Comparison of ENCODE assay signal across 1 cellular context in genomic region chr17:7239091-7240027, GRCh38.
TF ChIP-seq lines count a peak whose summit lies in the region.

PHF23 (minus strand) TSS chr17:7239457; CDS start chr17:7239279, 178 bp downstream.

TF ChIP-seq in HepG2, 621 proteins besides CTCF, POLR2A, EP300 and RAD21 (continued from another document and continues in another):
- TF ChIP-seq AHDC1 (CRISPR knock-in tag; IDR thresholded peaks at IDR 0.05; ENCODE audit: borderline replicate concordance): no peak
- TF ChIP-seq KAT2B (IDR thresholded peaks at IDR 0.05; ENCODE audit: borderline replicate concordance, low read depth, low read length): no peak
- no peak for TF ChIP-seq ZNF790 (CRISPR knock-in tag; IDR thresholded peaks at IDR 0.05; ENCODE audit: borderline replicate concordance)
- no peak for TF ChIP-seq ZNF562 (CRISPR knock-in tag; IDR thresholded peaks at IDR 0.05; ENCODE audit: borderline replicate concordance)
- TF ChIP-seq HNF4A (CRISPR knock-in tag; IDR thresholded peaks at IDR 0.05): no peak
- no peak for TF ChIP-seq ZNF530 (CRISPR knock-in tag; IDR thresholded peaks at IDR 0.05; ENCODE audit: low read depth)
- TF ChIP-seq ZNF891 (CRISPR knock-in tag; IDR thresholded peaks at IDR 0.05): peak; percentile 90; the same call in 1 of the 2 replicates
- TF ChIP-seq TFDP1 (CRISPR knock-in tag; IDR thresholded peaks at IDR 0.05; ENCODE audit: borderline replicate concordance): no peak
- no peak for TF ChIP-seq SNRNP70 (IDR thresholded peaks at IDR 0.05; ENCODE audit: low read depth, low read length)
- no peak for TF ChIP-seq ZNF512 (CRISPR knock-in tag; IDR thresholded peaks at IDR 0.05)
- peak; percentile 28; the same call in 1 of the 2 replicates for TF ChIP-seq CREB1 (IDR thresholded peaks at IDR 0.05)
- TF ChIP-seq CREB1 (CRISPR knock-in tag; IDR thresholded peaks at IDR 0.05): peak; percentile 92
- TF ChIP-seq ZNF207 (IDR thresholded peaks at IDR 0.05; ENCODE audit: borderline replicate concordance): no peak
- TF ChIP-seq ZMAT3 (CRISPR knock-in tag; conservative IDR thresholded peaks at IDR 0.05): no peak
- peak; percentile 90 for TF ChIP-seq RBFOX2 (IDR thresholded peaks at IDR 0.05; ENCODE audit: low read depth, low read length)
- peak; percentile 14; the same call in 1 of the 2 replicates for TF ChIP-seq ZFP90 (CRISPR knock-in tag; IDR thresholded peaks at IDR 0.05; ENCODE audit: borderline replicate concordance)
- no peak for TF ChIP-seq FOXA1 (IDR thresholded peaks at IDR 0.05)
- TF ChIP-seq FOXA1 (CRISPR knock-in tag; IDR thresholded peaks at IDR 0.05): no peak
- TF ChIP-seq ZNF83 (CRISPR knock-in tag; IDR thresholded peaks at IDR 0.05; ENCODE audit: borderline replicate concordance): no peak
- no peak for TF ChIP-seq ZBTB46 (CRISPR knock-in tag; IDR thresholded peaks at IDR 0.05; ENCODE audit: borderline replicate concordance)
- TF ChIP-seq TFE3 (CRISPR knock-in tag; IDR thresholded peaks at IDR 0.05): no peak
- 0 out of 2 replicates have a peak, but pooled peaks have one; percentile 44 for TF ChIP-seq SSRP1 (CRISPR knock-in tag; IDR thresholded peaks at IDR 0.05)
- TF ChIP-seq PITX1 (CRISPR knock-in tag; IDR thresholded peaks at IDR 0.05): peak; percentile 94
- TF ChIP-seq ZNF496 (CRISPR knock-in tag; IDR thresholded peaks at IDR 0.05; ENCODE audit: insufficient replicate concordance): no peak
- no peak for TF ChIP-seq HMG20A (CRISPR knock-in tag; IDR thresholded peaks at IDR 0.05; ENCODE audit: borderline replicate concordance)
- TF ChIP-seq CSRNP1 (CRISPR knock-in tag; IDR thresholded peaks at IDR 0.05): peak; percentile 67; the same call in 1 of the 2 replicates
- TF ChIP-seq REXO4 (CRISPR knock-in tag; IDR thresholded peaks at IDR 0.05; ENCODE audit: borderline replicate concordance): no peak
- TF ChIP-seq GATAD1 (CRISPR knock-in tag; IDR thresholded peaks at IDR 0.05): peak; percentile 80
- no peak for TF ChIP-seq FOXP4 (CRISPR knock-in tag; IDR thresholded peaks at IDR 0.05)
- TF ChIP-seq IRF2 (CRISPR knock-in tag; IDR thresholded peaks at IDR 0.05): peak; percentile 65; the same call in 1 of the 2 replicates
- peak; percentile 50; the same call in 1 of the 2 replicates for TF ChIP-seq NFYC (CRISPR knock-in tag; IDR thresholded peaks at IDR 0.05)
- no peak for TF ChIP-seq TOPORS (CRISPR knock-in tag; IDR thresholded peaks at IDR 0.05)
- TF ChIP-seq TCF12 (IDR thresholded peaks at IDR 0.05): no peak
- no peak for TF ChIP-seq TCF12 (CRISPR knock-in tag; IDR thresholded peaks at IDR 0.05)
- TF ChIP-seq PAF1 (CRISPR knock-in tag; IDR thresholded peaks at IDR 0.05): no peak
- no peak for TF ChIP-seq ZNF354B (CRISPR knock-in tag; IDR thresholded peaks at IDR 0.05)
- no peak for TF ChIP-seq DPF2 (CRISPR knock-in tag; IDR thresholded peaks at IDR 0.05; ENCODE audit: borderline replicate concordance, low read depth)
- TF ChIP-seq ZNF747 (CRISPR knock-in tag; IDR thresholded peaks at IDR 0.05; ENCODE audit: borderline replicate concordance): peak; percentile 59; the same call in 1 of the 2 replicates
- TF ChIP-seq RNF2 (conservative IDR thresholded peaks at IDR 0.05; ENCODE audit: low read depth): no peak
- TF ChIP-seq ZNF143 (CRISPR knock-in tag; IDR thresholded peaks at IDR 0.05): peak; percentile 93
- TF ChIP-seq SIN3B (IDR thresholded peaks at IDR 0.05; ENCODE audit: low read length): no peak; the same call in 1 of the 2 replicates
- no peak for TF ChIP-seq ZNF546 (CRISPR knock-in tag; conservative IDR thresholded peaks at IDR 0.05)
- no peak for TF ChIP-seq TMF1 (CRISPR knock-in tag; IDR thresholded peaks at IDR 0.05; ENCODE audit: low read depth)
- no peak for TF ChIP-seq CENPBD1 (CRISPR knock-in tag; IDR thresholded peaks at IDR 0.05; ENCODE audit: borderline replicate concordance, low read depth)
- no peak for TF ChIP-seq ZNF597 (CRISPR knock-in tag; IDR thresholded peaks at IDR 0.05)
- 0 out of 2 replicates have a peak, but pooled peaks have one; percentile 74 for TF ChIP-seq ZNF775 (CRISPR knock-in tag; IDR thresholded peaks at IDR 0.05; ENCODE audit: borderline replicate concordance)
- no peak for TF ChIP-seq TEF (CRISPR knock-in tag; IDR thresholded peaks at IDR 0.05)
- TF ChIP-seq MEF2D (CRISPR knock-in tag; IDR thresholded peaks at IDR 0.05): peak; percentile 71
